In the genomic region with DNA sequence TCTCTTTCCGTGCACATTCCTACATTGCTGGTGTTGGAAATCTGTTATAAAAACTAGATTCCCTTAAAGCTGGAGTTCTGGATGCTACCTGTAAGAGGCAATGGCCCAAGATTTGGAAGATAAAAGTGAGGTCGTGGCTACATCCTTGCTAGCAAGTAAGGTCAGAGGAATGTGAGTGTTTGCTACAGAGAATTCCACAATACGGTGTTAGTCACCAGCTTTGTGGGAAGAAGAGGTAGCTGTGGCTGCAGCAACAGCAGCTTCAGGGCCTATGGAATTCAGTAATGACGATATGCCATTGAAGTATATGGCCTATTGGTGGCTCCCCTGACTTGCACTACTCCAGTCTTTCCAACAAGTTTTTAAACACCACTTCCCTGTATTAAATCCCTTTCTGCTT, we compare ENCODE assay signal across 17 cellular contexts.
DNase-seq lines count a peak whose midpoint lies in the region; ATAC-seq and TF ChIP-seq lines count a peak whose summit lies in the region.
"Had no signal": no experiment of that assay in that cellular context is flagged by ENCODE, and none has a peak within 500 bp of the region (broad histone marks: within the 10 kb centered on the region; RNA-seq: fewer than 3 reads in every experiment).

No MANE protein-coding gene starts in this region.

- no peaks in the 10 kb centered on the region for H3K36me3 ChIP-seq in brain microvascular endothelial cell (replicated peaks)
- H3K36me3 ChIP-seq: thyroid gland had no signal

- DNase-seq in AG09309 (ENCODE audit: low read depth) (peak; percentile 55), HT1080 (ENCODE audit: low read depth) (peak; percentile 84), brain microvascular endothelial cell (peak; percentile 86), iris pigment epithelial cell (ENCODE audit: low read depth) (peak; percentile 89), right cardiac atrium (no peak)
- DNase-seq in activated CD4-positive, CD25-positive, alpha-beta regulatory T cell treated with anti-CD3 and anti-CD28 coated beads, Interleukin-2, amount 50 U/mL, for 72 hours, result no peak
- DNase-seq: activated CD4-positive, alpha-beta T cell treated with anti-CD3 and anti-CD28 coated beads, Interleukin-2, amount 50 U/mL, for 1 hour; body of pancreas; DMS53; effector CD4-positive, alpha-beta T cell; kidney; NCI-H146; NCI-H510A treated with DMSO at 0.1 percent for 48 hours; stimulated activated CD8-positive, alpha-beta memory T cell treated with anti-CD3 and anti-CD28 coated beads, Interleukin-4, amount 100 ng/mL, for 48 hours; thyroid gland had no signal

- ATAC-seq in right cardiac atrium (no peak), HG03520 (IDR thresholded peaks at IDR 0.05; ENCODE audit: unreplicated experiment) (no peak), HG03280 (IDR thresholded peaks at IDR 0.05; ENCODE audit: unreplicated experiment) (no peak)
- ATAC-seq: body of pancreas had no signal

- in situ Hi-C loops in brain microvascular endothelial cell (cut with HindIII; ENCODE audit: low pct_ligation_motif_present, low sequenced_read_pairs), result no loop called here

- no peak overlapping the region for H3K4me3 ChIP-seq in AG09309 (ENCODE audit: control insufficient read depth, low read depth, low read length)
- H3K4me3 ChIP-seq in brain microvascular endothelial cell (ENCODE audit: low read depth, low read length), result no peak overlapping the region
- no peak overlapping the region for H3K4me3 ChIP-seq in right cardiac atrium (ENCODE audit: low read length)
- H3K4me3 ChIP-seq: body of pancreas, thyroid gland had no signal

- no peaks in the 10 kb centered on the region for H3K4me1 ChIP-seq in right cardiac atrium (ENCODE audit: control insufficient read depth, insufficient read depth, low read length)
- H3K4me1 ChIP-seq: body of pancreas, thyroid gland had no signal

- intact Hi-C loops in right cardiac atrium (cut with DNase I), result no loop called here

- no peak overlapping the region for H3K27ac ChIP-seq in brain microvascular endothelial cell
- no peak overlapping the region for H3K27ac ChIP-seq in right cardiac atrium (ENCODE audit: low read length)
- H3K27ac ChIP-seq: body of pancreas, thyroid gland had no signal

- TF ChIP-seq CTCF in AG09309 (IDR thresholded peaks at IDR 0.05; ENCODE audit: control insufficient read depth, insufficient read depth, low read depth, low read length, missing control alignments) (no peak), brain microvascular endothelial cell (IDR thresholded peaks at IDR 0.05; ENCODE audit: low read depth, low read length, missing control alignments) (peak; percentile 12)

- WGBS in right cardiac atrium, result 90% methylated on average over 4 of the region's 4 CpGs

- H3K27me3 ChIP-seq in brain microvascular endothelial cell (replicated peaks), result no peaks in the 10 kb centered on the region
- H3K27me3 ChIP-seq in right cardiac atrium (ENCODE audit: control insufficient read depth, insufficient read depth), result no peaks in the 10 kb centered on the region
- H3K27me3 ChIP-seq: body of pancreas, thyroid gland had no signal

- no peaks in the 10 kb centered on the region for H3K9me3 ChIP-seq in right cardiac atrium (ENCODE audit: control insufficient read depth, low read length)
- H3K9me3 ChIP-seq: body of pancreas, thyroid gland had no signal

Comparison
In these comparisons a context has a peak if more than half of its experiments do, and no peak if none do; other contexts are left out.
1. DNase-seq: peak in AG09309 (single experiment), HT1080 (single experiment), brain microvascular endothelial cell (single experiment) and iris pigment epithelial cell (single experiment); none in right cardiac atrium (0 of 3) and activated CD4-positive, CD25-positive, alpha-beta regulatory T cell treated with anti-CD3 and anti-CD28 coated beads, Interleukin-2, amount 50 U/mL, for 72 hours (single experiment).